7 cellular contexts compared by ENCODE assay signal in genomic region chr9:107660976-107661375, GRCh38.
"Had no signal": no experiment of that assay in that cellular context is flagged by ENCODE, and none has a peak within 500 bp of the region (broad histone marks: within the 10 kb centered on the region; RNA-seq: fewer than 3 reads in every experiment).

No MANE protein-coding gene starts in this region.

- H3K4me2 ChIP-seq: KMS-11 had no signal

- H3K9ac ChIP-seq: KMS-11 had no signal

- H3K4me3 ChIP-seq: K562 had no signal

- FAIRE-seq: HTR-8/SVneo, K562 had no signal

- ATAC-seq: K562 had no signal

- DNase-seq: IMR-90, KBM-7, KG1 had no signal

- H3K27ac ChIP-seq: HL-60, KMS-11 had no signal
